Comparison of ENCODE assay signal across 7 cellular contexts in the genomic region with DNA sequence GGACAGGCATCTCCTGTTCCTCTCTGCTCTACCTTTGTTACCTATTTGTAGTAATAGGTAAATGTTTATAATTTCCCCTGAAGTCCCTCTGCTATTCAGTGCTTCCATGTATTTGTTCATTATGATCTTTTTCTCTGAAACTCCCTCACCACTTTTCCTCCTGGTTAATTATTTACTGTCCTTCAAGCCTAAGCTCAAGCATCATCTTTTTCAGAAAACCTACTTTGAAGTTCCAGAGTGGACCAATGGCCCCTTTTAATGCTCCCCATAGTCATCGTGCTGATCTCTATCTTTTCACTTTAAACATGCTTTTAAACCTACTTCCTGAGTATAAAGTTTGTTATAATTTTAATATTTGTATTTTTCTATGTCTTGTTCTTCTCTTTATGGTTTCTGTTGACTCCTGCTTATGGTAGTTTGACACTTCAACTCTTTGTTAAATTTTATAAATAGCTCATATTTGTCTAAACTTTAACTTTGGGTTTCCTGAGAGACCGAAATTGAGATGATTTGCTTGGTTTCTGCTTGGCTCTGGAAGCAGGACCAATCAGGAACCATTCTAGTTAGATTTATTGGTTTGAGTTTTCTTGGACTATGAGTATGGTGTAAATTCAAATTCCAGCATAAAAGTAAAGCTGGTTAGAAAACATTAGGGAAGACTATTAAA.
A peak's percentile ranks its signal among the peaks of the same experiment; 100 is the strongest.
ATAC-seq lines count a peak whose summit lies in the region.

No MANE protein-coding gene starts in this region.

- ATAC-seq in GM18498 (IDR thresholded peaks at IDR 0.05; ENCODE audit: unreplicated experiment): peak; percentile 62
- peak; percentile 54 for ATAC-seq in GM19023 (IDR thresholded peaks at IDR 0.05; ENCODE audit: unreplicated experiment)
- ATAC-seq in GM19463 (IDR thresholded peaks at IDR 0.05; ENCODE audit: unreplicated experiment): peak; percentile 49
- peak; percentile 73 for ATAC-seq in GM21619 (IDR thresholded peaks at IDR 0.05; ENCODE audit: unreplicated experiment)
- peak; percentile 65 for ATAC-seq in HG02798 (IDR thresholded peaks at IDR 0.05; ENCODE audit: poor library complexity, unreplicated experiment)
- ATAC-seq in HG03139 (IDR thresholded peaks at IDR 0.05; ENCODE audit: unreplicated experiment): peak; percentile 63
- ATAC-seq in HG03571 (IDR thresholded peaks at IDR 0.05; ENCODE audit: unreplicated experiment): peak; percentile 78

Comparison
In these comparisons a context has a peak if more than half of its experiments do, and no peak if none do; other contexts are left out.
1. Peak in every context shown above with its lines: ATAC-seq.